Comparison of ENCODE assay signal across 13 cellular contexts in the genomic region with DNA sequence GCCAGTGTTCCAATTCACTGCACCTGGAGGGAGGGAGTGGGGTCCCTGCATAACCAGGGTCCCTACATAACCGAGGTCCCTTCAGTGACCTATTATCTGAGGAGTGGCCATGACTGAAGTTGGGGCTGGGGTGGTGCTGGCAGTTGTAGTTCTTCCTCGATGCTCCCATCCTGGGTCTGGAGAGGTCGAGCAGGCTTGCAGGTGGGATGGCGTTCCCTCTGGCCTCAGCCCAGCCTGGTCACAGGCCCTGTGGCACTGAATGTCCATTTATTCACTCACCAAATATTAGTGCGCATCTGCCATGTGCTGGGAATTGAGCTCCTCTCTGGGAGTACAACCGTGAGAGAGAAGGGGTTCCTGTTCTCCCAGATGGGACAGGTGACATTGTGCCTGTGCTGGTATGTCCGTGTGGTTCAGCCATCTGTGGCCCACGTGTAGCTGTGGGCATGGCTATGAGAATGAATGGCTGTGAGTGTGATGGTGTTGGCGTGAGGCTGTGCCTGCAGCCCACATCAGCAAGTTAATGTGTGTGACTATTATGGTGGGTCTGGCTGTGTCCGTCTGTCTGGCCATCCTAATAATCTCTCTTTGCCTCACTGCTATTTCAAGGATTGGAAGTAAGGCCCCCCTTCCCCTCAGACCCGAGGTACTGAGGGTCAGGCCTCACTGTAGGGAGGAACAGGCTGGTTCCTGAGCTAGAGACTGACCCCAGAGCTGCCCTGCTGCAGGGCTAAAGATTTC. TPM values are rescaled to one million over a fixed set of nuclear protein-coding genes. Genes with fewer than 3 reads are reported as not detected.
DNase-seq lines count a peak whose midpoint lies in the region; ATAC-seq and TF ChIP-seq lines count a peak whose summit lies in the region.
"Had no signal": no experiment of that assay in that cellular context is flagged by ENCODE, and none has a peak within 500 bp of the region (broad histone marks: within the 10 kb centered on the region; RNA-seq: fewer than 3 reads in every experiment).

No MANE protein-coding gene starts in this region.

- H3K4me3 ChIP-seq in IMR-90 (ENCODE audit: insufficient read depth, low read depth, low read length), result no peak overlapping the region
- H3K4me3 ChIP-seq: PC-9 had no signal

- no peak overlapping the region for H3K4me2 ChIP-seq in IMR-90 (ENCODE audit: low read depth, low read length)
- H3K4me2 ChIP-seq: PC-9 had no signal

- H3K14ac ChIP-seq in IMR-90 (replicated peaks; ENCODE audit: low read depth, low read length), result no peak overlapping the region

- H2BK20ac ChIP-seq in IMR-90 (ENCODE audit: low read depth, low read length), result no peak overlapping the region

- H3K23ac ChIP-seq in IMR-90 (ENCODE audit: low read depth, low read length), result no peak overlapping the region

- no peak overlapping the region for H3K18ac ChIP-seq in IMR-90 (ENCODE audit: low read depth, low read length)

- no peak overlapping the region for H2BK15ac ChIP-seq in IMR-90 (ENCODE audit: low read depth, low read length)

- DNase-seq in IMR-90 (no peak), caudate nucleus (lab: John Stamatoyannopoulos, UW) (no peak), mesenteric fat pad (ENCODE audit: low spot score) (peak; percentile 77), Kasumi-1 (lab: John Stamatoyannopoulos, UW) (no peak)
- no peak for DNase-seq in activated naive CD8-positive, alpha-beta T cell treated with anti-CD3 and anti-CD28 coated beads for 36 hours
- DNase-seq: activated naive CD4-positive, alpha-beta T cell; EL; NCI-H1436; NCI-H2171 treated with DMSO at 0.1 percent for 48 hours; PC-9 had no signal

- H3K36me3 ChIP-seq in IMR-90 (ENCODE audit: control insufficient read depth, insufficient read depth, low read length), result no peaks in the 10 kb centered on the region

- POLR2A ChIA-PET in IMR-90 (lab: Charles Lee; ENCODE audit: unreplicated experiment), result no interaction called here

- no peak overlapping the region for H3K56ac ChIP-seq in IMR-90 (ENCODE audit: extremely low read depth, insufficient read depth, low read length)

- no peaks in the 10 kb centered on the region for H3K9me3 ChIP-seq in IMR-90 (ENCODE audit: control insufficient read depth, insufficient read depth, low read length)

- ATAC-seq in IMR-90 (ENCODE audit: low read depth), result no peak
- no peak for ATAC-seq in HG02571 (IDR thresholded peaks at IDR 0.05; ENCODE audit: unreplicated experiment)
- ATAC-seq in GM18520 (IDR thresholded peaks at IDR 0.05; ENCODE audit: unreplicated experiment), result no peak

- no peaks in the 10 kb centered on the region; a peak in 1 of 4 replicates for H3K79me1 ChIP-seq in IMR-90 (ENCODE audit: low read depth in 1 of 2, low read length in 2 of 2)

- H3K9ac ChIP-seq in IMR-90 (ENCODE audit: low read depth, low read length), result no peak overlapping the region

- H3K9me1 ChIP-seq in IMR-90 (ENCODE audit: insufficient read depth, low read length), result peaks cover 3% of the 10 kb centered on the region; the same call in 1 of the 2 replicates

- H3K27me3 ChIP-seq in IMR-90 (ENCODE audit: control insufficient read depth, insufficient read depth, low read length), result no peaks in the 10 kb centered on the region

- no peaks in the 10 kb centered on the region for H4K20me1 ChIP-seq in IMR-90 (ENCODE audit: insufficient read depth, low read length)

- H3K4ac ChIP-seq in IMR-90 (ENCODE audit: low read depth, low read length), result no peak overlapping the region

- H3K4me1 Mint-ChIP-seq in activated naive CD8-positive, alpha-beta T cell treated with anti-CD3 and anti-CD28 coated beads for 36 hours, result peaks cover 13% of the 10 kb centered on the region

- no peak overlapping the region for H2AK9ac ChIP-seq in IMR-90 (replicated peaks; ENCODE audit: low read depth, low read length, poor library complexity)

- WGBS in IMR-90 (ENCODE audit: extremely low coverage in 2 of 2, insufficient read length in 1 of 2), 2 experiments, result 89% methylated on average over 3 of the region's 11 CpGs; no CpG with 5 or more reads in 1 of the 2 experiments

- intact Hi-C loops in IMR-90 (cut with micrococcal nuclease), result loop anchor here (5.0 kb wide), 1 partner anchor 508 kb away; no protein-coding TSS in a partner anchor

- no peak overlapping the region; the same call in 1 of the 2 replicates for H4K91ac ChIP-seq in IMR-90 (ENCODE audit: insufficient read depth, low read depth, low read length)

- TF ChIP-seq POLR2A in IMR-90 (IDR thresholded peaks at IDR 0.05; ENCODE audit: low read depth, low read length), result no peak

- no TSS peak for BruUV-seq in IMR-90 (replicated peaks; lab: Mats Ljungman, UMichigan)

- H3K27me3 Mint-ChIP-seq in activated naive CD8-positive, alpha-beta T cell treated with anti-CD3 and anti-CD28 coated beads for 36 hours, result no peaks in the 10 kb centered on the region

- H2AK5ac ChIP-seq in IMR-90 (ENCODE audit: low read depth, low read length), result peak overlapping the region; percentile 62

- H4K8ac ChIP-seq in IMR-90 (ENCODE audit: low read depth in 2 of 2, low read length in 2 of 2), result no peak overlapping the region

- dilution Hi-C loops in IMR-90 (cut with HindIII; ENCODE audit: low sequenced_read_pairs, unreplicated experiment), result no loop called here

- H3K27ac ChIP-seq in IMR-90 (ENCODE audit: insufficient read depth, low read length) (no peak overlapping the region), caudate nucleus (ENCODE audit: low read depth, low read length) (peak overlapping the region; percentile 86), temporal lobe (ENCODE audit: low read depth, low read length) (peak overlapping the region; percentile 79)
- H3K27ac ChIP-seq: PC-9 had no signal

- no peak overlapping the region for H3K27ac Mint-ChIP-seq in activated naive CD8-positive, alpha-beta T cell treated with anti-CD3 and anti-CD28 coated beads for 36 hours

- no peak for TF ChIP-seq CTCF in IMR-90 (conservative IDR thresholded peaks at IDR 0.05; ENCODE audit: low read depth, low read length)

- H2BK5ac ChIP-seq in IMR-90 (ENCODE audit: low read depth, low read length, poor library complexity, severe bottlenecking), result no peak overlapping the region

- peaks cover 8% of the 10 kb centered on the region; the same call in 1 of the 2 replicates for H3K4me1 ChIP-seq in IMR-90 (ENCODE audit: control insufficient read depth, insufficient read depth, low read length)

- no peak overlapping the region for H3K4me3 Mint-ChIP-seq in activated naive CD8-positive, alpha-beta T cell treated with anti-CD3 and anti-CD28 coated beads for 36 hours

- in situ Hi-C loops in IMR-90 (cut with MboI; ENCODE audit: low sequenced_read_pairs), result no loop called here

- H4K5ac ChIP-seq in IMR-90 (ENCODE audit: low read depth, low read length), result no peak overlapping the region

- no peaks in the 10 kb centered on the region for H3K36me3 Mint-ChIP-seq in activated naive CD8-positive, alpha-beta T cell treated with anti-CD3 and anti-CD28 coated beads for 36 hours

- H3K9me3 Mint-ChIP-seq in activated naive CD8-positive, alpha-beta T cell treated with anti-CD3 and anti-CD28 coated beads for 36 hours, result no peaks in the 10 kb centered on the region

- TF ChIP-seq RAD21 in IMR-90 (IDR thresholded peaks at IDR 0.05; ENCODE audit: low read length), result no peak

- no peak overlapping the region for H2AFZ ChIP-seq in IMR-90 (replicated peaks; ENCODE audit: low read length, poor library complexity)
- H2AFZ ChIP-seq: PC-9 had no signal

- CTCF ChIA-PET in IMR-90 (lab: Yijun Ruan, JAX), result interaction anchor here (1.7 to 2.3 kb wide), 4 partner anchors 13 to 269 kb away, joined by 4 to 16 read pairs (median 10); no protein-coding TSS in a partner anchor

- H2BK120ac ChIP-seq in IMR-90 (ENCODE audit: low read depth, low read length), result no peak overlapping the region

TF ChIP-seq in IMR-90, 13 proteins besides CTCF, POLR2A, EP300 and RAD21:
- no peak for TF ChIP-seq BHLHE40 (IDR thresholded peaks at IDR 0.05; ENCODE audit: low read depth, low read length)

RNA-seq across cellular contexts. Expression of gene SLC6A9, which starts 3.9 kb away (rescaled TPM):
- total RNA-seq in IMR-90 (2012; rRNA removed) (1.9 and 2.0 TPM in 2 replicates), mesenteric fat pad (2.2 TPM), temporal lobe (4.7 TPM)
- polyA plus RNA-seq in IMR-90 (2012; rRNA removed), result 6.2 and 6.6 TPM in 2 replicates
- polyA plus RNA-seq in IMR-90 (2012; cell fraction: cytosol; rRNA removed), result 3.6 and 12.7 TPM in 2 replicates
- polyA plus RNA-seq in IMR-90 (2012; cell fraction: nucleus; rRNA removed; ENCODE audit: low replicate concordance), result 19.1 and 30.0 TPM in 2 replicates
- 10 to 100 TPM; 13.5 to 14.8 TPM for total RNA-seq in activated naive CD8-positive, alpha-beta T cell treated with anti-CD3 and anti-CD28 coated beads for 36 hours

RNA-seq across cellular contexts. Expression of gene CCDC24, which starts 43.7 kb away (rescaled TPM):
- total RNA-seq in IMR-90 (2012; rRNA removed) (1.4 and 1.7 TPM in 2 replicates), mesenteric fat pad (3.9 TPM), temporal lobe (4.4 TPM)
- 4.3 and 4.6 TPM in 2 replicates for polyA plus RNA-seq in IMR-90 (2012; rRNA removed)
- polyA plus RNA-seq in IMR-90 (2012; cell fraction: cytosol; rRNA removed), result 4.3 and 4.7 TPM in 2 replicates
- polyA plus RNA-seq in IMR-90 (2012; cell fraction: nucleus; rRNA removed; ENCODE audit: low replicate concordance), result 11.7 and 31.3 TPM in 2 replicates
- 1 to 10 TPM; 1.0 to 1.5 TPM for total RNA-seq in activated naive CD8-positive, alpha-beta T cell treated with anti-CD3 and anti-CD28 coated beads for 36 hours

RNA-seq across cellular contexts. Expression of gene B4GALT2, which starts 56.1 kb away (rescaled TPM):
- 57.2 and 60.8 TPM in 2 replicates for total RNA-seq in IMR-90 (2012; rRNA removed)
- polyA plus RNA-seq in IMR-90 (2012; rRNA removed), result 52.3 and 74.7 TPM in 2 replicates
- 67.7 and 79.7 TPM in 2 replicates for polyA plus RNA-seq in IMR-90 (2012; cell fraction: cytosol; rRNA removed)
- polyA plus RNA-seq in IMR-90 (2012; cell fraction: nucleus; rRNA removed; ENCODE audit: low replicate concordance), result 31.2 and 77.9 TPM in 2 replicates
- 66.3 TPM for total RNA-seq in mesenteric fat pad
- 50.4 TPM for total RNA-seq in temporal lobe
- total RNA-seq in activated naive CD8-positive, alpha-beta T cell treated with anti-CD3 and anti-CD28 coated beads for 36 hours, result 10 to 100 TPM; 38.5 to 41.6 TPM
